Comparison of ENCODE assay signal across 1 cellular context in the genomic region with DNA sequence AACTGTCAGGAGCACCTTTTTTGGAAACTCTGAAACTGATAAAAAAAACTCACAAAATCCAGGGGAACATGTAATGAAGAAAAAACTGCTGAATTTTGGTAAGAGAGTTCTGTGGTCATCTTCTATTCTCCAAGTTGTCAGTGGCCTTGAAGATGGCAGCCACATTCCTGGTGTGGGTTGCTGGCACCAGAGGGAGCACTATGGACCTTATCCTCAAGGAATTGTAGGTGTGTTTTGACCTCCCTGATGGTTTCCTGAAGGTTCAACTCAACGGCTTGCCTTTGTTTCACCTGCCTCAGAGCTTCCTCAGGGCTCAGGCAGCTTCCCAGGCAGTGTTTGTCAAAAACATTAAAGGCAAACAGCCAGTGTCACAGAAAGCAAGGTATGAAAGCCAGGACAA.
TF ChIP-seq lines count a peak whose summit lies in the region.

No MANE protein-coding gene starts in this region.

TF ChIP-seq in IMR-90, 13 proteins besides CTCF, POLR2A, EP300 and RAD21:
- no peak for TF ChIP-seq CHD1 (IDR thresholded peaks at IDR 0.05; ENCODE audit: low read depth, low read length)
- no peak for TF ChIP-seq SMC3 (IDR thresholded peaks at IDR 0.05; ENCODE audit: low read depth, low read length)
- TF ChIP-seq CEBPB (IDR thresholded peaks at IDR 0.05; ENCODE audit: low read depth, low read length), result no peak
- no peak for TF ChIP-seq BHLHE40 (IDR thresholded peaks at IDR 0.05; ENCODE audit: low read depth, low read length)
- TF ChIP-seq MAFK (IDR thresholded peaks at IDR 0.05; ENCODE audit: low read depth, low read length), result no peak
